Comparison of ENCODE assay signal across 9 cellular contexts in the genomic region with DNA sequence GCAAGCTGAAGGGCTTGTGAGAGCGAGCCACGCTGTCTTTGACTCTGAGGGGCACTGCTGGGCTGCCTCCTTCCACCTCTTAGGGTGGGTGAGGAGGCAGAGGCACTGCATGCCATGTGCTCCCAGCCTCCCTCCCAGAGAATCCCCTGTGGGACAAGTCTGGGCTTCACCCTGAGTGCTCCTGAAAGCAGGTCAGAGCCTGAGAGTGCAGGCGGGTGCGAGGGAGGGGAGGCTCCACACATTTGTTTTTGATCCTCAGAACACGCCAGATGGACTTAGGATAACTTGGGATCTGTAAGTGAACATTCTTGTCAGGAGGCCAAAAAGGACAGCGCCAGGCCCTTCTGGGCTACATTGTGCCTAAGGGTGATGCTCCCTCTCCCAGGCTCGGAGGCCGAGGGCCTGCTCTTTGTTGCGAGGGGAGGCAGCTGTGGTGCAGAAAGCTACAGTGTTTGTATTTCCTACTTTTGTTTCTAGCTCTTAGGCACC.
A peak's percentile ranks its signal among the peaks of the same experiment; 100 is the strongest.
DNase-seq lines count a peak whose midpoint lies in the region; ATAC-seq, FAIRE-seq and TF ChIP-seq lines count a peak whose summit lies in the region.
"Had no signal": no experiment of that assay in that cellular context is flagged by ENCODE, and none has a peak within 500 bp of the region (broad histone marks: within the 10 kb centered on the region; RNA-seq: fewer than 3 reads in every experiment).

No MANE protein-coding gene starts in this region.

- no peak for TF ChIP-seq CTCF in AG04450 (IDR thresholded peaks at IDR 0.05; ENCODE audit: low read depth, low read length)
- no peak for TF ChIP-seq CTCF in endothelial cell of umbilical vein (IDR thresholded peaks at IDR 0.05; ENCODE audit: extremely low read depth in 1 of 2, insufficient read depth in 1 of 2, low read depth in 1 of 2, low read length in 2 of 2)
- TF ChIP-seq CTCF in nephron (IDR thresholded peaks at IDR 0.05; ENCODE audit: unreplicated experiment in 3 of 3) = no peak
- no peak for TF ChIP-seq CTCF in CD8-positive, alpha-beta T cell (IDR thresholded peaks at IDR 0.05)

- H3K4me3 ChIP-seq in AG04450 (ENCODE audit: low read depth, low read length) (no peak overlapping the region; the same call in 1 of the 2 replicates), endothelial cell of umbilical vein (replicated peaks in 1 of 3; ENCODE audit: insufficient read depth in 1 of 3, low read depth in 1 of 3, low read length in 3 of 3) (peak overlapping the region in 1 of 3 experiments; percentile 26)
- no peak overlapping the region for H3K4me3 ChIP-seq in CD8-positive, alpha-beta T cell (ENCODE audit: low read depth, low read length)

- FAIRE-seq in endothelial cell of umbilical vein (lab: Jason Lieb, UNC) = peak; percentile 81

- H4K20me1 ChIP-seq in endothelial cell of umbilical vein (replicated peaks; ENCODE audit: control insufficient read depth, extremely low read depth, insufficient read depth, low read length) = no peaks in the 10 kb centered on the region

- CTCF ChIA-PET in AG04450 (lab: Charles Lee) (interaction anchor here (1.3 kb wide), 1 partner anchor 112 kb away, joined by 7 read pairs; no protein-coding TSS in a partner anchor), endothelial cell of umbilical vein (lab: Charles Lee) (interaction anchor here (0.7 to 5.3 kb wide), 5 partner anchors 112 to 384 kb away, joined by 3 to 38 read pairs (median 3); a partner anchor contains a TSS)
- CTCF ChIA-PET in CD8-positive, alpha-beta T cell (lab: Charles Lee) = no interaction called here

- H3K4me1 Mint-ChIP-seq in nephron = peaks cover 49% of the 10 kb centered on the region
- H3K4me1 Mint-ChIP-seq in CD8-positive, alpha-beta T cell (ENCODE audit: low read depth) = no peaks in the 10 kb centered on the region

- H3K4me3 Mint-ChIP-seq in nephron = peak overlapping the region in 1 of 3 experiments; percentile 6
- H3K4me3 Mint-ChIP-seq in CD8-positive, alpha-beta T cell = no peak overlapping the region

- peak overlapping the region; percentile 87 for H3K4me2 ChIP-seq in endothelial cell of umbilical vein (ENCODE audit: insufficient read depth, low read length)

- peak overlapping the region; percentile 97 for H3K27ac ChIP-seq in AG04450 (ENCODE audit: low read depth, low read length)
- H3K27ac ChIP-seq in endothelial cell of umbilical vein (ENCODE audit: insufficient read depth, low read depth, low read length) = peak overlapping the region; percentile 99
- H3K27ac ChIP-seq in CD8-positive, alpha-beta T cell (ENCODE audit: low read depth, low read length) = no peak overlapping the region

- POLR2A ChIA-PET in AG04450 (lab: Yijun Ruan, JAX) = interaction anchor here (0.7 to 2.0 kb wide), 3 partner anchors 9 to 234 kb away, joined by 3 to 7 read pairs (median 4); no protein-coding TSS in a partner anchor
- POLR2A ChIA-PET in endothelial cell of umbilical vein (lab: Charles Lee) = interaction anchor here (0.6 to 3.0 kb wide), 7 partner anchors 33 to 285 kb away, joined by 3 to 37 read pairs (median 3); a partner anchor contains a TSS
- POLR2A ChIA-PET in CD8-positive, alpha-beta T cell (lab: Charles Lee) = no interaction called here

- dilution Hi-C loops in endothelial cell of umbilical vein (cut with MboI; ENCODE audit: extremely low pct_ligation_motif_present, low sequenced_read_pairs) = no loop called here

- H3K27me3 Mint-ChIP-seq in nephron (ENCODE audit: low read depth) = no peaks in the 10 kb centered on the region
- H3K27me3 Mint-ChIP-seq in CD8-positive, alpha-beta T cell (ENCODE audit: low read depth) = peaks cover 10% of the 10 kb centered on the region

- ATAC-seq in left lobe of liver = no peak
- no peak for ATAC-seq in CD8-positive, alpha-beta T cell

- H3K36me3 ChIP-seq in endothelial cell of umbilical vein (ENCODE audit: control insufficient read depth in 2 of 2, extremely low read depth in 1 of 2, insufficient read depth in 2 of 2, low read length in 2 of 2) = no peaks in the 10 kb centered on the region
- H3K36me3 ChIP-seq in CD8-positive, alpha-beta T cell (ENCODE audit: insufficient read depth, low read length) = no peaks in the 10 kb centered on the region

- H3K9me3 ChIP-seq in AG04450 (ENCODE audit: control insufficient read depth, insufficient read depth, low read length) = no peaks in the 10 kb centered on the region
- no peaks in the 10 kb centered on the region for H3K9me3 ChIP-seq in endothelial cell of umbilical vein (replicated peaks; ENCODE audit: control insufficient read depth, insufficient read depth, low read length)
- H3K9me3 ChIP-seq in CD8-positive, alpha-beta T cell (ENCODE audit: low read length) = no peaks in the 10 kb centered on the region

- no peaks in the 10 kb centered on the region for H3K9me1 ChIP-seq in endothelial cell of umbilical vein (replicated peaks; ENCODE audit: control insufficient read depth, extremely low read depth, insufficient read depth, low read length)

- no peaks in the 10 kb centered on the region for H3K36me3 Mint-ChIP-seq in nephron (ENCODE audit: low read depth)
- no peaks in the 10 kb centered on the region for H3K36me3 Mint-ChIP-seq in CD8-positive, alpha-beta T cell

- H3K27me3 ChIP-seq in AG04450 (ENCODE audit: control insufficient read depth, insufficient read depth, low read length) (no peaks in the 10 kb centered on the region), endothelial cell of umbilical vein (ENCODE audit: control insufficient read depth in 2 of 2, insufficient read depth in 2 of 2, low read length in 2 of 2) (no peaks in the 10 kb centered on the region)
- no peaks in the 10 kb centered on the region for H3K27me3 ChIP-seq in CD8-positive, alpha-beta T cell (ENCODE audit: insufficient read depth, low read length)

- TF ChIP-seq POLR2A in endothelial cell of umbilical vein (IDR thresholded peaks at IDR 0.05; ENCODE audit: low read depth, low read length) = no peak

- peak; percentile 82 for DNase-seq in AG04450 (ENCODE audit: low read depth, low spot score)
- peak; percentile 63 for DNase-seq in NCI-H226
- DNase-seq in endothelial cell of umbilical vein (ENCODE audit: low read depth, low spot score) = peak; percentile 91
- no peak for DNase-seq in NCI-H187 treated with DMSO at 0.1 percent for 48 hours (lab: John Stamatoyannopoulos, UW)
- DNase-seq in effector CD4-positive, alpha-beta T cell = no peak
- DNase-seq in left lobe of liver (ENCODE audit: low spot score) = no peak
- DNase-seq in CD8-positive, alpha-beta T cell = no peak
- DNase-seq: DND-41 had no signal

- no TSS peak for BruUV-seq in endothelial cell of umbilical vein (replicated peaks; lab: Mats Ljungman, UMichigan)

- intact Hi-C loops in endothelial cell of umbilical vein (cut with micrococcal nuclease) = loop anchor here (1.0 to 10.0 kb wide), 3 partner anchors 112 to 379 kb away; no protein-coding TSS in a partner anchor
- intact Hi-C loops in CD8-positive, alpha-beta T cell (cut with DNase I, micrococcal nuclease) = no loop called here

- no peaks in the 10 kb centered on the region for H3K79me2 ChIP-seq in endothelial cell of umbilical vein (ENCODE audit: control insufficient read depth, insufficient read depth, low read length)

- no peaks in the 10 kb centered on the region for H3K9me3 Mint-ChIP-seq in nephron
- H3K9me3 Mint-ChIP-seq in CD8-positive, alpha-beta T cell = no peaks in the 10 kb centered on the region

- peaks cover 52% of the 10 kb centered on the region for H3K4me1 ChIP-seq in endothelial cell of umbilical vein (ENCODE audit: control insufficient read depth, extremely low read depth, insufficient read depth, low read length)
- H3K4me1 ChIP-seq in CD8-positive, alpha-beta T cell (ENCODE audit: insufficient read depth, low read length) = no peaks in the 10 kb centered on the region

- H3K27ac Mint-ChIP-seq in nephron = peak overlapping the region; percentile 60 to 77 (median 70)
- H3K27ac Mint-ChIP-seq in CD8-positive, alpha-beta T cell = no peak overlapping the region

- H3K9ac ChIP-seq in endothelial cell of umbilical vein (replicated peaks; ENCODE audit: extremely low read depth, insufficient read depth, low read length) = peak overlapping the region; percentile 93

- H2AFZ ChIP-seq in endothelial cell of umbilical vein (ENCODE audit: low read depth, low read length) = peak overlapping the region; percentile 78

TF ChIP-seq in endothelial cell of umbilical vein, 7 proteins besides CTCF, POLR2A, EP300 and RAD21:
- TF ChIP-seq POLR2AphosphoS5 (IDR thresholded peaks at IDR 0.05; ENCODE audit: insufficient read depth, low read depth, low read length) (peak; percentile 62), JUN (IDR thresholded peaks at IDR 0.05; ENCODE audit: borderline replicate concordance, insufficient read depth, insufficient read length, low read depth) (no peak), FOS (IDR thresholded peaks at IDR 0.05; ENCODE audit: borderline replicate concordance, insufficient read depth, low read length) (no peak), GATA2 (IDR thresholded peaks at IDR 0.05; ENCODE audit: insufficient read depth, insufficient read length, low read depth, low read length) (no peak), MYC (IDR thresholded peaks at IDR 0.05; ENCODE audit: low read depth, low read length) (peak; percentile 38), EZH2 (IDR thresholded peaks at IDR 0.05; ENCODE audit: borderline replicate concordance, low read depth, low read length, severe bottlenecking) (no peak)
- TF ChIP-seq, protein P1, sequence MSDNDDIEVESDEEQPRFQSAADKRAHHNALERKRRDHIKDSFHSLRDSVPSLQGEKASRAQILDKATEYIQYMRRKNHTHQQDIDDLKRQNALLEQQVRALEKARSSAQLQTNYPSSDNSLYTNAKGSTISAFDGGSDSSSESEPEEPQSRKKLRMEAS (IDR thresholded peaks at IDR 0.05; ENCODE audit: insufficient read depth, insufficient read length) = peak; percentile 64

Comparison
In these comparisons a context has a peak if more than half of its experiments do, and no peak if none do; other contexts are left out.
1. DNase-seq: peak in AG04450 (single experiment), NCI-H226 (single experiment) and endothelial cell of umbilical vein (single experiment); none in NCI-H187 treated with DMSO at 0.1 percent for 48 hours (single experiment), effector CD4-positive, alpha-beta T cell (single experiment), left lobe of liver (single experiment) and CD8-positive, alpha-beta T cell (0 of 7).